17 cellular contexts compared by ENCODE assay signal in genomic region chr15:40948706-40949473, GRCh38. TPM values are rescaled to one million over a fixed set of nuclear protein-coding genes. Genes with fewer than 3 reads are reported as not detected.
"Had no signal": no experiment of that assay in that cellular context is flagged by ENCODE, and none has a peak within 500 bp of the region (broad histone marks: within the 10 kb centered on the region; RNA-seq: fewer than 3 reads in every experiment).

No MANE protein-coding gene starts in this region.

- H3K4me3 ChIP-seq: gastroesophageal sphincter, prostate gland, tibial nerve had no signal

- H3K36me3 ChIP-seq: brain microvascular endothelial cell, gastroesophageal sphincter, prostate gland, tibial nerve had no signal

- H3K27me3 ChIP-seq: brain microvascular endothelial cell had no signal

- H3K4me1 ChIP-seq: prostate gland had no signal

- H3K27ac ChIP-seq: brain microvascular endothelial cell, gastroesophageal sphincter, prostate gland, tibial nerve had no signal

- H3K9me3 ChIP-seq: gastroesophageal sphincter, prostate gland, tibial nerve had no signal

- DNase-seq: activated CD4-positive, alpha-beta T cell treated with anti-CD3 and anti-CD28 coated beads, Interleukin-2, amount 10 ng/mL, durations not matched to agents 7 days and 5 days; activated CD8-positive, alpha-beta memory T cell treated with anti-CD3 and anti-CD28 coated beads, Interleukin-2, amount 50 U/mL, for 48 hours; activated gamma-delta T cell treated with Interleukin-2 at 50 U/mL for 16 hours; activated naive CD8-positive, alpha-beta T cell treated with anti-CD3 and anti-CD28 coated beads for 36 hours; activated T-cell treated with anti-CD3 and anti-CD28 coated beads, Interleukin-2, amount 50 U/mL, for 72 hours; brain microvascular endothelial cell; cortex of kidney; effector CD8-positive, alpha-beta T cell; occipital lobe; stimulated activated CD4-positive, alpha-beta T cell treated with anti-CD3 and anti-CD28 coated beads, Interleukin-1b, Interleukin-23, amount 100 ng/mL, for 48 hours had no signal

- ATAC-seq: activated T-cell treated with anti-CD3 and anti-CD28 coated beads, Interleukin-2, amount 50 U/mL, for 72 hours; gastroesophageal sphincter; natural killer cell treated with Interleukin-12 subunit alpha and Interleukin-12 subunit beta and Interleukin-15 and Interleukin-18, amount 100 ng/mL, for 72 hours; sciatic nerve; stimulated activated effector memory CD8-positive, alpha-beta T cell treated with anti-CD3 and anti-CD28 coated beads, Interleukin-12 subunit alpha, Interleukin-12 subunit beta, amount 100 ng/mL, for 72 hours had no signal

- FAIRE-seq: islet of Langerhans had no signal

RNA-seq across cellular contexts. Expression of gene DLL4, which starts 19.8 kb away (rescaled TPM):
- total RNA-seq: activated CD4-positive, alpha-beta T cell treated with anti-CD3 and anti-CD28 coated beads, Interleukin-2, amount 10 ng/mL, durations not matched to agents 7 days and 5 days; activated naive CD8-positive, alpha-beta T cell treated with anti-CD3 and anti-CD28 coated beads for 36 hours had no signal
